In the genomic region with DNA sequence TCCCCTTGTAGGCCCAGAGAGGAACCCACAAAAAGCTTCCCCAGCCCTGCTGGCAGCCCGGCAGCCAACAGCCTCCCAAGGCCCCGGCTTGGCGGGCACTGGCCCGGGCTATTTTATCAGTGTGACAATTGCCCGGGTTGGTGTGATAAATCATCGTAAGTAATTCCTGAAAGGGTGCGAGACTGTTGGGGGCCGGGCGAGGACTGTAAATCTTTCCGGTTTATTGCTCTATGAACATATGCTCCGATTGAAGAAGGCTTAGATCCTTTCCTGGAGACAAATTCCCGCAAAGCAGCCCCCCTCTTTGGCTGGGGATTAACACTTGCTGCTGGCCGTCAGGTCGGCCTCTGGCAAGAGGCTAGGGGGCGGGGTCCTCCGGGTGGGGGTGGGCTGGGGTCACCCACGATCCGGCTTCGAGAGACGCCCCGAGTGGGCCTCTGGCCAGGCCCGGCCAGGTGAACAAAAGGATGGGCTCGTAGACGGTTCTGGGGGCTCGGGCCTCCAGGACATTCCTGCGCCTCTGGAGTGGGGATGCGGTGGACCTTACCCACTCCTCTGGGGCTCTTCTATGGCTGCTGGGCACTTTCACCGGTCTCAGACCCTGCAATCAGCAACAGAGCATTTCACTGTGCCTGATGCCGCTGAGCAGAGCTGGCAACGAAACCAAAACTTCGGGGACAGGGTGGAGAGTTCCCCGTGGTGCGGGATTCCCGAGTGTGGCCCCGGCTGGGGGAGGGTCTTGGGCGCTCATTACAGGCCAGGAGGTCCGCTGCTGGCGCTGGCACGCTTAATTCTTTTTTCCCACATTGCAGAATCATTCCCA, we compare ENCODE assay signal across 16 cellular contexts. TPM values are rescaled to one million over a fixed set of nuclear protein-coding genes. Genes with fewer than 3 reads are reported as not detected.
A peak's percentile ranks its signal among the peaks of the same experiment; 100 is the strongest.
DNase-seq lines count a peak whose midpoint lies in the region; ATAC-seq and TF ChIP-seq lines count a peak whose summit lies in the region.
"Had no signal": no experiment of that assay in that cellular context is flagged by ENCODE, and none has a peak within 500 bp of the region (broad histone marks: within the 10 kb centered on the region; RNA-seq: fewer than 3 reads in every experiment).

No MANE protein-coding gene starts in this region.

- POLR2A ChIA-PET in activated naive CD8-positive, alpha-beta T cell treated with anti-CD3 and anti-CD28 coated beads, Interleukin-2, amount 10 ng/mL, durations not matched to agents 7 days and 5 days (lab: Charles Lee), result no interaction called here

- H3K27ac Mint-ChIP-seq in activated naive CD8-positive, alpha-beta T cell treated with anti-CD3 and anti-CD28 coated beads, Interleukin-2, amount 10 ng/mL, durations not matched to agents 7 days and 5 days, result no peak overlapping the region
- no peak overlapping the region for H3K27ac Mint-ChIP-seq in activated naive CD8-positive, alpha-beta T cell treated with anti-CD3 and anti-CD28 coated beads for 36 hours
- H3K27ac Mint-ChIP-seq in type B pancreatic cell, result peak overlapping the region; percentile 83

- H3K27ac ChIP-seq in Peyer's patch, result no peak overlapping the region
- H3K27ac ChIP-seq: body of pancreas, upper lobe of right lung had no signal

- intact Hi-C loops in left colon (cut with DNase I, micrococcal nuclease), result no loop called here

- no peaks in the 10 kb centered on the region for H3K9me3 ChIP-seq in Peyer's patch
- H3K9me3 ChIP-seq: body of pancreas, upper lobe of right lung had no signal

- no peak for DNase-seq in activated naive CD8-positive, alpha-beta T cell treated with anti-CD3 and anti-CD28 coated beads, Interleukin-2, amount 10 ng/mL, durations not matched to agents 7 days and 5 days
- DNase-seq in activated naive CD8-positive, alpha-beta T cell treated with anti-CD3 and anti-CD28 coated beads for 36 hours, result no peak
- no peak for DNase-seq in left colon
- DNase-seq in type B pancreatic cell (ENCODE audit: extremely low spot score, unreplicated experiment), result no peak
- DNase-seq in Peyer's patch, result no peak
- DNase-seq in epidermal melanocyte (ENCODE audit: insufficient read length, low spot score), result no peak
- DNase-seq: activated CD4-positive, alpha-beta memory T cell treated with anti-CD3 and anti-CD28 coated beads, Interleukin-2, amount 10 ng/mL, durations not matched to agents 7 days and 5 days; activated effector memory CD4-positive, alpha-beta T cell treated with Interleukin-2 at 50 U/mL for 16 hours; AML-193; body of pancreas; naive thymus-derived CD4-positive, alpha-beta T cell; right cardiac atrium; stimulated activated CD4-positive, alpha-beta T cell treated with anti-CD3 and anti-CD28 coated beads, Interleukin-2, amount 100 ng/mL, for 24 hours had no signal

- H3K27me3 Mint-ChIP-seq in activated naive CD8-positive, alpha-beta T cell treated with anti-CD3 and anti-CD28 coated beads, Interleukin-2, amount 10 ng/mL, durations not matched to agents 7 days and 5 days, result peaks cover 90% of the 10 kb centered on the region
- H3K27me3 Mint-ChIP-seq in activated naive CD8-positive, alpha-beta T cell treated with anti-CD3 and anti-CD28 coated beads for 36 hours, result peaks cover 95% of the 10 kb centered on the region
- H3K27me3 Mint-ChIP-seq in type B pancreatic cell, result peaks cover 93% of the 10 kb centered on the region

- H3K4me1 ChIP-seq in Peyer's patch, result peaks cover 0 to 23% (median 0%) of the 10 kb centered on the region in 4 donors

- TF ChIP-seq CTCF in type B pancreatic cell (conservative IDR thresholded peaks at IDR 0.05) (no peak), Peyer's patch (IDR thresholded peaks at IDR 0.05) (no peak)

- H3K36me3 ChIP-seq in Peyer's patch, result no peaks in the 10 kb centered on the region
- H3K36me3 ChIP-seq: upper lobe of right lung had no signal

- peaks cover 3% of the 10 kb centered on the region for H3K9me3 Mint-ChIP-seq in activated naive CD8-positive, alpha-beta T cell treated with anti-CD3 and anti-CD28 coated beads, Interleukin-2, amount 10 ng/mL, durations not matched to agents 7 days and 5 days
- peaks cover 9% of the 10 kb centered on the region for H3K9me3 Mint-ChIP-seq in activated naive CD8-positive, alpha-beta T cell treated with anti-CD3 and anti-CD28 coated beads for 36 hours
- H3K9me3 Mint-ChIP-seq in type B pancreatic cell, result no peaks in the 10 kb centered on the region
- H3K9me3 Mint-ChIP-seq: activated CD4-positive, alpha-beta memory T cell treated with anti-CD3 and anti-CD28 coated beads, Interleukin-2, amount 10 ng/mL, durations not matched to agents 7 days and 5 days had no signal

- peaks cover 5% of the 10 kb centered on the region for H3K36me3 Mint-ChIP-seq in activated naive CD8-positive, alpha-beta T cell treated with anti-CD3 and anti-CD28 coated beads, Interleukin-2, amount 10 ng/mL, durations not matched to agents 7 days and 5 days
- no peaks in the 10 kb centered on the region for H3K36me3 Mint-ChIP-seq in activated naive CD8-positive, alpha-beta T cell treated with anti-CD3 and anti-CD28 coated beads for 36 hours
- H3K36me3 Mint-ChIP-seq in type B pancreatic cell, result peaks cover 16% of the 10 kb centered on the region

- peak overlapping the region; percentile 40 for H3K4me3 Mint-ChIP-seq in activated naive CD8-positive, alpha-beta T cell treated with anti-CD3 and anti-CD28 coated beads, Interleukin-2, amount 10 ng/mL, durations not matched to agents 7 days and 5 days
- H3K4me3 Mint-ChIP-seq in activated naive CD8-positive, alpha-beta T cell treated with anti-CD3 and anti-CD28 coated beads for 36 hours, result no peak overlapping the region
- peak overlapping the region; percentile 88 for H3K4me3 Mint-ChIP-seq in type B pancreatic cell
- H3K4me3 Mint-ChIP-seq: activated CD4-positive, alpha-beta memory T cell treated with anti-CD3 and anti-CD28 coated beads, Interleukin-2, amount 10 ng/mL, durations not matched to agents 7 days and 5 days had no signal

- H3K4me3 ChIP-seq in Peyer's patch, result no peak overlapping the region
- H3K4me3 ChIP-seq: body of pancreas, upper lobe of right lung had no signal

- no peak for TF ChIP-seq POLR2A in Peyer's patch (IDR thresholded peaks at IDR 0.05)

- ATAC-seq in activated naive CD8-positive, alpha-beta T cell treated with anti-CD3 and anti-CD28 coated beads, Interleukin-2, amount 10 ng/mL, durations not matched to agents 7 days and 5 days (ENCODE audit: low read depth), result no peak
- ATAC-seq in SK-N-SH treated with all-trans-retinoic acid at 6 μM for 48 hours (0 out of 3 replicates have a peak, but pooled peaks have one; percentile 11), left colon (peak; percentile 62), GM18873 (IDR thresholded peaks at IDR 0.05; ENCODE audit: low FRiP score, unreplicated experiment) (no peak)
- ATAC-seq: body of pancreas; naive thymus-derived CD4-positive, alpha-beta T cell; right cardiac atrium had no signal

- peaks cover 6% of the 10 kb centered on the region for H3K4me1 Mint-ChIP-seq in activated naive CD8-positive, alpha-beta T cell treated with anti-CD3 and anti-CD28 coated beads, Interleukin-2, amount 10 ng/mL, durations not matched to agents 7 days and 5 days
- H3K4me1 Mint-ChIP-seq in activated naive CD8-positive, alpha-beta T cell treated with anti-CD3 and anti-CD28 coated beads for 36 hours, result peaks cover 19% of the 10 kb centered on the region
- peaks cover 36% of the 10 kb centered on the region for H3K4me1 Mint-ChIP-seq in type B pancreatic cell (ENCODE audit: unreplicated experiment)

- H3K27me3 ChIP-seq in Peyer's patch, result no peaks in the 10 kb centered on the region

TF ChIP-seq in SK-N-SH treated with all-trans-retinoic acid at 6 μM for 48 hours, 23 proteins besides CTCF, POLR2A, EP300 and RAD21 (continues in another document):
- no peak for TF ChIP-seq TCF4 (CRISPR knock-in tag; IDR thresholded peaks at IDR 0.05; ENCODE audit: borderline replicate concordance)
- no peak for TF ChIP-seq ARNTL (CRISPR knock-in tag; IDR thresholded peaks at IDR 0.05; ENCODE audit: borderline replicate concordance, low read depth)
- no peak for TF ChIP-seq RARB (CRISPR knock-in tag; IDR thresholded peaks at IDR 0.05)
- TF ChIP-seq ZNF70 (CRISPR knock-in tag; IDR thresholded peaks at IDR 0.05), result no peak
- TF ChIP-seq ZNF8 (CRISPR knock-in tag; IDR thresholded peaks at IDR 0.05), result no peak
- TF ChIP-seq ZC3H10 (CRISPR knock-in tag; IDR thresholded peaks at IDR 0.05), result no peak
- TF ChIP-seq PPARA (CRISPR knock-in tag; IDR thresholded peaks at IDR 0.05; ENCODE audit: borderline replicate concordance), result no peak

RNA-seq across cellular contexts. Expression of gene HOXD3, which starts 2.0 kb away (rescaled TPM):
- total RNA-seq in activated naive CD8-positive, alpha-beta T cell treated with anti-CD3 and anti-CD28 coated beads, Interleukin-2, amount 10 ng/mL, durations not matched to agents 7 days and 5 days, result not detected
- not detected for total RNA-seq in activated naive CD8-positive, alpha-beta T cell treated with anti-CD3 and anti-CD28 coated beads for 36 hours
- total RNA-seq in left colon, result 1 to 10 TPM; 3.8 to 9.5 TPM
- total RNA-seq in type B pancreatic cell (ENCODE audit: low replicate concordance), result 25.4 TPM in 1 of 2 replicates, not detected in the other
- 1 to 10 TPM; 2.0 to 9.1 (median 8.3) TPM for total RNA-seq in Peyer's patch
- total RNA-seq: activated CD4-positive, alpha-beta memory T cell treated with anti-CD3 and anti-CD28 coated beads, Interleukin-2, amount 10 ng/mL, durations not matched to agents 7 days and 5 days; naive thymus-derived CD4-positive, alpha-beta T cell; right cardiac atrium had no signal

RNA-seq across cellular contexts. Expression of gene HOXD4, which starts 7.7 kb away (rescaled TPM):
- total RNA-seq in activated naive CD8-positive, alpha-beta T cell treated with anti-CD3 and anti-CD28 coated beads, Interleukin-2, amount 10 ng/mL, durations not matched to agents 7 days and 5 days, result not detected
- total RNA-seq in activated naive CD8-positive, alpha-beta T cell treated with anti-CD3 and anti-CD28 coated beads for 36 hours, result not detected
- total RNA-seq in left colon (1 to 10 TPM; 3.8 to 9.7 TPM), type B pancreatic cell (ENCODE audit: low replicate concordance) (37.0 TPM in 1 of 2 replicates, not detected in the other), Peyer's patch (10 to 100 TPM in 2 of 4 donors, 1 to 10 TPM in 2; 1.7 to 13.2 (median 7.0) TPM)
- total RNA-seq: activated CD4-positive, alpha-beta memory T cell treated with anti-CD3 and anti-CD28 coated beads, Interleukin-2, amount 10 ng/mL, durations not matched to agents 7 days and 5 days; naive thymus-derived CD4-positive, alpha-beta T cell; right cardiac atrium had no signal

RNA-seq across cellular contexts. Expression of gene HOXD1, which starts 29.4 kb away (rescaled TPM):
- not detected for total RNA-seq in activated naive CD8-positive, alpha-beta T cell treated with anti-CD3 and anti-CD28 coated beads, Interleukin-2, amount 10 ng/mL, durations not matched to agents 7 days and 5 days
- not detected for total RNA-seq in activated naive CD8-positive, alpha-beta T cell treated with anti-CD3 and anti-CD28 coated beads for 36 hours
- 1 to 10 TPM; 3.5 to 6.9 TPM for total RNA-seq in left colon
- total RNA-seq in type B pancreatic cell (ENCODE audit: low replicate concordance), result 7.7 TPM in 1 of 2 replicates, not detected in the other
- total RNA-seq in Peyer's patch, result 10 to 100 TPM in 1 of 4 donors, 1 to 10 TPM in 3; 2.5 to 11.5 (median 9.5) TPM
- total RNA-seq: activated CD4-positive, alpha-beta memory T cell treated with anti-CD3 and anti-CD28 coated beads, Interleukin-2, amount 10 ng/mL, durations not matched to agents 7 days and 5 days; naive thymus-derived CD4-positive, alpha-beta T cell; right cardiac atrium had no signal

RNA-seq across cellular contexts. Expression of gene HOXD8, which starts 29.6 kb away (rescaled TPM):
- not detected for total RNA-seq in activated naive CD8-positive, alpha-beta T cell treated with anti-CD3 and anti-CD28 coated beads, Interleukin-2, amount 10 ng/mL, durations not matched to agents 7 days and 5 days
- not detected for total RNA-seq in activated naive CD8-positive, alpha-beta T cell treated with anti-CD3 and anti-CD28 coated beads for 36 hours
- 1 to 10 TPM; 6.2 to 9.8 TPM for total RNA-seq in left colon
- total RNA-seq in type B pancreatic cell (ENCODE audit: low replicate concordance), result 2.8 TPM in 1 of 2 replicates, not detected in the other
- total RNA-seq in Peyer's patch, result 1 to 10 TPM; 3.3 to 9.1 (median 5.0) TPM
- total RNA-seq: activated CD4-positive, alpha-beta memory T cell treated with anti-CD3 and anti-CD28 coated beads, Interleukin-2, amount 10 ng/mL, durations not matched to agents 7 days and 5 days; naive thymus-derived CD4-positive, alpha-beta T cell had no signal

RNA-seq across cellular contexts. Expression of gene HOXD9, which starts 36.5 kb away (rescaled TPM):
- not detected for total RNA-seq in activated naive CD8-positive, alpha-beta T cell treated with anti-CD3 and anti-CD28 coated beads, Interleukin-2, amount 10 ng/mL, durations not matched to agents 7 days and 5 days
- not detected for total RNA-seq in activated naive CD8-positive, alpha-beta T cell treated with anti-CD3 and anti-CD28 coated beads for 36 hours
- total RNA-seq in left colon, result 1 to 10 TPM; 1.4 to 5.8 TPM
- 0.19 and 1.5 TPM in 2 replicates for total RNA-seq in type B pancreatic cell (ENCODE audit: low replicate concordance)
- total RNA-seq in Peyer's patch, result under 1 TPM in 1 of 4 donors, not detected in 3; 0.70 TPM
- total RNA-seq: activated CD4-positive, alpha-beta memory T cell treated with anti-CD3 and anti-CD28 coated beads, Interleukin-2, amount 10 ng/mL, durations not matched to agents 7 days and 5 days; naive thymus-derived CD4-positive, alpha-beta T cell; right cardiac atrium had no signal

Comparison
In these comparisons a context has a peak if more than half of its experiments do, and no peak if none do; other contexts are left out.
1. ATAC-seq: peak in SK-N-SH treated with all-trans-retinoic acid at 6 μM for 48 hours (single experiment) and left colon (single experiment); none in activated naive CD8-positive, alpha-beta T cell treated with anti-CD3 and anti-CD28 coated beads, Interleukin-2, amount 10 ng/mL, durations not matched to agents 7 days and 5 days (single experiment) and GM18873 (single experiment).